ENCODE assay signal across 21 cellular contexts in genomic region chr11:78536933-78537332, GRCh38.
"Had no signal": no experiment of that assay in that cellular context is flagged by ENCODE, and none has a peak within 500 bp of the region (broad histone marks: within the 10 kb centered on the region; RNA-seq: fewer than 3 reads in every experiment).

No MANE protein-coding gene starts in this region.

- ATAC-seq: Panc1, PC-3, T-cell had no signal

- H3K4me3 Mint-ChIP-seq: T-cell had no signal

- H3K27ac ChIP-seq: RWPE1 had no signal

- DNase-seq: Karpas-422, KG1, MM.1S, NCI-H1092 treated with DMSO at 0.1 percent for 48 hours, NCI-H1436, NCI-H187, NCI-H2029, NCI-H2171, NCI-H226, NCI-H446, NCI-H510A, NCI-H524 treated with DMSO at 0.1 percent for 48 hours, NCI-H69, NCI-H774, PC-3, SHP77, SK-N-SH, SW 1271, T-cell had no signal

- H3K27me3 Mint-ChIP-seq: T-cell had no signal

- H3K9me3 ChIP-seq: SK-N-SH had no signal

- H3K27ac Mint-ChIP-seq: T-cell had no signal

- H3K9ac ChIP-seq: SK-N-SH had no signal

- H3K9me3 Mint-ChIP-seq: T-cell had no signal

- H3K4me2 ChIP-seq: SK-N-SH had no signal
